Comparison of ENCODE assay signal across 33 cellular contexts in genomic region chr2:39615675-39616074, GRCh38. TPM values are rescaled to one million over a fixed set of nuclear protein-coding genes. Genes with fewer than 3 reads are reported as not detected.
"Had no signal": no experiment of that assay in that cellular context is flagged by ENCODE, and none has a peak within 500 bp of the region (broad histone marks: within the 10 kb centered on the region; RNA-seq: fewer than 3 reads in every experiment).

No MANE protein-coding gene starts in this region.

- H3K4me3 ChIP-seq: adrenal gland, PC-9, SK-N-MC had no signal

- DNase-seq: activated CD4-positive, alpha-beta T cell treated with anti-CD3 and anti-CD28 coated beads, Interleukin-2, amount 10 ng/mL, durations not matched to agents 24 days and 14 days; activated CD4-positive, alpha-beta T cell treated with anti-CD3 and anti-CD28 coated beads, Interleukin-2, amount 50 U/mL, for 4 hours; activated CD8-positive, alpha-beta T cell treated with anti-CD3 and anti-CD28 coated beads for 36 hours; activated gamma-delta T cell treated with Interleukin-2 at 50 U/mL for 16 hours; activated naive CD4-positive, alpha-beta T cell treated with anti-CD3 and anti-CD28 coated beads for 36 hours; activated T-cell treated with anti-CD3 and anti-CD28 coated beads, Interleukin-2, amount 50 U/mL, for 24 hours; adrenal gland; caudate nucleus; Karpas-422; KBM-7; NCI-H1048; NCI-H1436 treated with DMSO at 0.1 percent for 48 hours; NCI-H1694 treated with DMSO at 0.1 percent for 48 hours; NCI-H2029; NCI-H345; NCI-H524 treated with DMSO at 0.1 percent for 48 hours; NCI-H748 treated with DMSO at 0.1 percent for 48 hours; NK-92 treated with Interleukin-12 subunit alpha and Interleukin-12 subunit beta, amount 100 ng/mL, for 24 hours; PC-9; T1000; WERI-Rb-1 had no signal

- H3K27me3 ChIP-seq: adrenal gland had no signal

- H3K4me2 ChIP-seq: PC-9 had no signal

- H3K27ac Mint-ChIP-seq: activated CD4-positive, alpha-beta T cell treated with anti-CD3 and anti-CD28 coated beads, Interleukin-2, amount 10 ng/mL, durations not matched to agents 24 days and 14 days; activated CD8-positive, alpha-beta T cell treated with anti-CD3 and anti-CD28 coated beads for 36 hours; activated naive CD4-positive, alpha-beta T cell treated with anti-CD3 and anti-CD28 coated beads for 36 hours; activated naive CD4-positive, alpha-beta T cell treated with anti-CD3 and anti-CD28 coated beads, Interleukin-2, amount 50 U/mL, for 72 hours; activated T-cell treated with anti-CD3 and anti-CD28 coated beads, Interleukin-2, amount 50 U/mL, for 24 hours; brain had no signal

- H3K4me3 Mint-ChIP-seq: activated CD4-positive, alpha-beta T cell treated with anti-CD3 and anti-CD28 coated beads, Interleukin-2, amount 10 ng/mL, durations not matched to agents 24 days and 14 days; activated CD8-positive, alpha-beta T cell treated with anti-CD3 and anti-CD28 coated beads for 36 hours; activated naive CD4-positive, alpha-beta T cell treated with anti-CD3 and anti-CD28 coated beads for 36 hours; activated T-cell treated with anti-CD3 and anti-CD28 coated beads, Interleukin-2, amount 50 U/mL, for 24 hours; brain had no signal

- FAIRE-seq: astrocyte, bronchial epithelial cell, RCC 7860 had no signal

- H3K36me3 ChIP-seq: adrenal gland, WERI-Rb-1 had no signal

- H3K27ac ChIP-seq: adrenal gland, PC-9, RWPE1, SK-N-MC, WERI-Rb-1 had no signal

- H3K9me3 Mint-ChIP-seq: activated CD4-positive, alpha-beta T cell treated with anti-CD3 and anti-CD28 coated beads, Interleukin-2, amount 10 ng/mL, durations not matched to agents 24 days and 14 days; activated CD8-positive, alpha-beta T cell treated with anti-CD3 and anti-CD28 coated beads for 36 hours; activated naive CD4-positive, alpha-beta T cell treated with anti-CD3 and anti-CD28 coated beads for 36 hours; activated T-cell treated with anti-CD3 and anti-CD28 coated beads, Interleukin-2, amount 50 U/mL, for 24 hours had no signal

- ATAC-seq: activated CD8-positive, alpha-beta T cell treated with anti-CD3 and anti-CD28 coated beads for 36 hours; activated naive CD4-positive, alpha-beta T cell treated with anti-CD3 and anti-CD28 coated beads, Interleukin-2, amount 50 U/mL, for 72 hours; Right ventricle myocardium inferior had no signal

- H3K9me3 ChIP-seq: adrenal gland had no signal

- H3K36me3 Mint-ChIP-seq: activated naive CD4-positive, alpha-beta T cell treated with anti-CD3 and anti-CD28 coated beads, Interleukin-2, amount 50 U/mL, for 72 hours; brain had no signal

- H2AFZ ChIP-seq: PC-9 had no signal

- H3K27me3 Mint-ChIP-seq: brain had no signal

RNA-seq across cellular contexts. Expression of gene TMEM178A, which starts 50.0 kb away (rescaled TPM):
- total RNA-seq: activated CD4-positive, alpha-beta T cell treated with anti-CD3 and anti-CD28 coated beads, Interleukin-2, amount 10 ng/mL, durations not matched to agents 24 days and 14 days; activated CD8-positive, alpha-beta memory T cell treated with anti-CD3 and anti-CD28 coated beads for 36 hours; NCI-H460; T-helper 1 cell treated with Interleukin-12 subunit alpha and Interleukin-12 subunit beta and Interleukin-4 antibody, amounts not matched to agents 30 ng/mL and 1 ng/mL, for 36 hours; T-helper 2 cell treated with Interferon-gamma antibody and Interleukin-4, amounts not matched to agents 100 ng/mL and 5 ng/mL, for 36 hours had no signal
